Comparison of ENCODE assay signal across 8 cellular contexts in genomic region chr10:60883187-60883586, GRCh38.
DNase-seq lines count a peak whose midpoint lies in the region; ATAC-seq, FAIRE-seq and TF ChIP-seq lines count a peak whose summit lies in the region.

No MANE protein-coding gene starts in this region.

- TF ChIP-seq POLR2A in GM12891 (IDR thresholded peaks at IDR 0.05; ENCODE audit: low read depth, low read length) = no peak

- ATAC-seq in HG02852 (IDR thresholded peaks at IDR 0.05; ENCODE audit: unreplicated experiment) (peak; percentile 72), SK-N-SH treated with all-trans-retinoic acid at 6 μM for 48 hours (peak; percentile 87), GM19455 (IDR thresholded peaks at IDR 0.05; ENCODE audit: unreplicated experiment) (no peak), GM18861 (IDR thresholded peaks at IDR 0.05; ENCODE audit: unreplicated experiment) (no peak)

- FAIRE-seq in GM12891 (lab: Jason Lieb, UNC) = no peak

- DNase-seq in GM12891 (ENCODE audit: insufficient read length, low spot score) (peak; percentile 3), hepatic stellate cell (ENCODE audit: low spot score) (peak; percentile 14), mesenteric fat pad (ENCODE audit: low spot score) (no peak), SHP77 (lab: John Stamatoyannopoulos, UW) (no peak)

TF ChIP-seq in GM12891, 5 proteins besides CTCF, POLR2A, EP300 and RAD21:
- TF ChIP-seq POU2F2 (IDR thresholded peaks at IDR 0.05; ENCODE audit: low read depth, low read length) (no peak), TAF1 (IDR thresholded peaks at IDR 0.05; ENCODE audit: low read depth, low read length) (no peak), SPI1 (IDR thresholded peaks at IDR 0.05; ENCODE audit: low read depth, low read length) (no peak), POLR2AphosphoS5 (IDR thresholded peaks at IDR 0.05; ENCODE audit: low read depth, low read length) (no peak), PAX5 (IDR thresholded peaks at IDR 0.05; ENCODE audit: insufficient read depth, low read length, severe bottlenecking) (no peak)

TF ChIP-seq in SK-N-SH treated with all-trans-retinoic acid at 6 μM for 48 hours, 23 proteins besides CTCF, POLR2A, EP300 and RAD21:
- TF ChIP-seq CREB5 (CRISPR knock-in tag; IDR thresholded peaks at IDR 0.05; ENCODE audit: low read depth) (no peak), SNAI2 (CRISPR knock-in tag; IDR thresholded peaks at IDR 0.05) (no peak), CSDC2 (CRISPR knock-in tag; IDR thresholded peaks at IDR 0.05) (no peak), PPARA (CRISPR knock-in tag; IDR thresholded peaks at IDR 0.05; ENCODE audit: borderline replicate concordance) (no peak), POU6F1 (CRISPR knock-in tag; IDR thresholded peaks at IDR 0.05; ENCODE audit: borderline replicate concordance, low read depth) (no peak), BACH2 (CRISPR knock-in tag; IDR thresholded peaks at IDR 0.05; ENCODE audit: borderline replicate concordance) (no peak), ESRRG (CRISPR knock-in tag; IDR thresholded peaks at IDR 0.05) (no peak), RARB (CRISPR knock-in tag; IDR thresholded peaks at IDR 0.05) (no peak), ARNTL (CRISPR knock-in tag; IDR thresholded peaks at IDR 0.05; ENCODE audit: borderline replicate concordance, low read depth) (no peak), ZFP30 (CRISPR knock-in tag; IDR thresholded peaks at IDR 0.05) (no peak), TSHZ2 (CRISPR knock-in tag; IDR thresholded peaks at IDR 0.05) (no peak), OSR1 (CRISPR knock-in tag; IDR thresholded peaks at IDR 0.05) (no peak), ZC3H10 (CRISPR knock-in tag; IDR thresholded peaks at IDR 0.05) (no peak), ZNF8 (CRISPR knock-in tag; IDR thresholded peaks at IDR 0.05) (no peak), ZNF565 (CRISPR knock-in tag; conservative IDR thresholded peaks at IDR 0.05; ENCODE audit: low read depth) (no peak), ISL1 (CRISPR knock-in tag; IDR thresholded peaks at IDR 0.05) (no peak), TCF4 (CRISPR knock-in tag; IDR thresholded peaks at IDR 0.05; ENCODE audit: borderline replicate concordance) (no peak)
- TF ChIP-seq, protein P1, sequence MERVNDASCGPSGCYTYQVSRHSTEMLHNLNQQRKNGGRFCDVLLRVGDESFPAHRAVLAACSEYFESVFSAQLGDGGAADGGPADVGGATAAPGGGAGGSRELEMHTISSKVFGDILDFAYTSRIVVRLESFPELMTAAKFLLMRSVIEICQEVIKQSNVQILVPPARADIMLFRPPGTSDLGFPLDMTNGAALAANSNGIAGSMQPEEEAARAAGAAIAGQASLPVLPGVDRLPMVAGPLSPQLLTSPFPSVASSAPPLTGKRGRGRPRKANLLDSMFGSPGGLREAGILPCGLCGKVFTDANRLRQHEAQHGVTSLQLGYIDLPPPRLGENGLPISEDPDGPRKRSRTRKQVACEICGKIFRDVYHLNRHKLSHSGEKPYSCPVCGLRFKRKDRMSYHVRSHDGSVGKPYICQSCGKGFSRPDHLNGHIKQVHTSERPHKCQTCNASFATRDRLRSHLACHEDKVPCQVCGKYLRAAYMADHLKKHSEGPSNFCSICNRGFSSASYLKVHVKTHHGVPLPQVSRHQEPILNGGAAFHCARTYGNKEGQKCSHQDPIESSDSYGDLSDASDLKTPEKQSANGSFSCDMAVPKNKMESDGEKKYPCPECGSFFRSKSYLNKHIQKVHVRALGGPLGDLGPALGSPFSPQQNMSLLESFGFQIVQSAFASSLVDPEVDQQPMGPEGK (CRISPR knock-in tag; IDR thresholded peaks at IDR 0.05; ENCODE audit: borderline replicate concordance) = no peak
- TF ChIP-seq, protein P2, sequence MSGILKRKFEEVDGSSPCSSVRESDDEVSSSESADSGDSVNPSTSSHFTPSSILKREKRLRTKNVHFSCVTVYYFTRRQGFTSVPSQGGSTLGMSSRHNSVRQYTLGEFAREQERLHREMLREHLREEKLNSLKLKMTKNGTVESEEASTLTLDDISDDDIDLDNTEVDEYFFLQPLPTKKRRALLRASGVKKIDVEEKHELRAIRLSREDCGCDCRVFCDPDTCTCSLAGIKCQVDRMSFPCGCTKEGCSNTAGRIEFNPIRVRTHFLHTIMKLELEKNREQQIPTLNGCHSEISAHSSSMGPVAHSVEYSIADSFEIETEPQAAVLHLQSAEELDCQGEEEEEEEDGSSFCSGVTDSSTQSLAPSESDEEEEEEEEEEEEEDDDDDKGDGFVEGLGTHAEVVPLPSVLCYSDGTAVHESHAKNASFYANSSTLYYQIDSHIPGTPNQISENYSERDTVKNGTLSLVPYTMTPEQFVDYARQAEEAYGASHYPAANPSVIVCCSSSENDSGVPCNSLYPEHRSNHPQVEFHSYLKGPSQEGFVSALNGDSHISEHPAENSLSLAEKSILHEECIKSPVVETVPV (CRISPR knock-in tag; IDR thresholded peaks at IDR 0.05) = no peak

Comparison
In these comparisons a context has a peak if more than half of its experiments do, and no peak if none do; other contexts are left out.
1. DNase-seq: peak in GM12891 (single experiment) and hepatic stellate cell (single experiment); none in mesenteric fat pad (single experiment) and SHP77 (0 of 2).
2. ATAC-seq: peak in HG02852 (single experiment) and SK-N-SH treated with all-trans-retinoic acid at 6 μM for 48 hours (single experiment); none in GM19455 (single experiment) and GM18861 (single experiment).